Comparison of ENCODE assay signal across 1 cellular context in genomic region chr6:151008425-151008824, GRCh38.
TF ChIP-seq lines count a peak whose summit lies in the region.

No MANE protein-coding gene starts in this region.

TF ChIP-seq in WTC11, 78 proteins besides CTCF, POLR2A, EP300 and RAD21 (continued from another document):
- TF ChIP-seq FOXP4 (CRISPR knock-in tag; IDR thresholded peaks at IDR 0.05), result no peak
- TF ChIP-seq ARID4B (CRISPR knock-in tag; IDR thresholded peaks at IDR 0.05; ENCODE audit: borderline replicate concordance), result no peak
- no peak for TF ChIP-seq RELA (CRISPR knock-in tag; IDR thresholded peaks at IDR 0.05; ENCODE audit: borderline replicate concordance)
- no peak for TF ChIP-seq MYBL2 (CRISPR knock-in tag; IDR thresholded peaks at IDR 0.05)
- TF ChIP-seq AFF4 (CRISPR knock-in tag; IDR thresholded peaks at IDR 0.05; ENCODE audit: borderline replicate concordance), result no peak
- no peak for TF ChIP-seq USF1 (CRISPR knock-in tag; IDR thresholded peaks at IDR 0.05)
- no peak for TF ChIP-seq JUN (CRISPR knock-in tag; IDR thresholded peaks at IDR 0.05)
- no peak for TF ChIP-seq ZNF219 (CRISPR knock-in tag; IDR thresholded peaks at IDR 0.05; ENCODE audit: borderline replicate concordance)
- TF ChIP-seq ETV6 (CRISPR knock-in tag; IDR thresholded peaks at IDR 0.05), result no peak
- TF ChIP-seq ZNF532 (CRISPR knock-in tag; IDR thresholded peaks at IDR 0.05; ENCODE audit: borderline replicate concordance), result no peak
- no peak for TF ChIP-seq IRF2 (CRISPR knock-in tag; IDR thresholded peaks at IDR 0.05; ENCODE audit: borderline replicate concordance, low read depth)
